In genomic region chr2:144523606-144524131, GRCh38 we compare ENCODE assay signal across 7 cellular contexts. TPM values are rescaled to one million over a fixed set of nuclear protein-coding genes. Genes with fewer than 3 reads are reported as not detected.
DNase-seq lines count a peak whose midpoint lies in the region; ATAC-seq and TF ChIP-seq lines count a peak whose summit lies in the region.

No MANE protein-coding gene starts in this region.

- H3K4me3 Mint-ChIP-seq in HFFc6 (peak overlapping the region; percentile 86), T-cell (peak overlapping the region; percentile 75 to 77 (median 77))

- POLR2A ChIA-PET in T-cell (lab: Charles Lee): interaction anchor here (0.6 to 0.7 kb wide), 4 partner anchors 64 to 1244 kb away, joined by 3 to 7 read pairs (median 4); no protein-coding TSS in a partner anchor

- TF ChIP-seq CTCF in HFFc6 (IDR thresholded peaks at IDR 0.05): no peak

- ATAC-seq in T-cell (replicated peaks in 1 of 4) (peak in 2 of 4 experiments; percentile 14 to 15), GM21723 (IDR thresholded peaks at IDR 0.05; ENCODE audit: unreplicated experiment) (no peak), HG03025 (IDR thresholded peaks at IDR 0.05; ENCODE audit: low FRiP score, unreplicated experiment) (no peak)

- DNase-seq in HFFc6: no peak
- DNase-seq in T-cell: no peak
- DNase-seq in globus pallidus (ENCODE audit: low spot score): peak; percentile 63
- DNase-seq in retina: peak; percentile 87
- DNase-seq in activated CD4-positive, alpha-beta T cell treated with anti-CD3 and anti-CD28 coated beads, Interleukin-2, amount 50 U/mL, for 1 hour: no peak

- peaks cover 41% of the 10 kb centered on the region for H3K4me1 Mint-ChIP-seq in HFFc6 (ENCODE audit: low read depth)
- peaks cover 21 to 29% (median 24%) of the 10 kb centered on the region in 3 donors for H3K4me1 Mint-ChIP-seq in T-cell

- H3K27me3 Mint-ChIP-seq in HFFc6 (ENCODE audit: insufficient read depth) (no peaks in the 10 kb centered on the region; the same call in 1 of the 2 replicates), T-cell (peaks cover 41 to 57% of the 10 kb centered on the region in 2 donors)

- CTCF ChIA-PET in T-cell (lab: Charles Lee): interaction anchor here in 1 of 2 donors (0.7 kb wide), 2 partner anchors 57 to 336 kb away, joined by 4 read pairs; no protein-coding TSS in a partner anchor

- H3K36me3 Mint-ChIP-seq in HFFc6 (ENCODE audit: low read depth): no peaks in the 10 kb centered on the region
- no peaks in the 10 kb centered on the region for H3K36me3 Mint-ChIP-seq in T-cell

- H3K9me3 Mint-ChIP-seq in HFFc6 (no peaks in the 10 kb centered on the region), T-cell (no peaks in the 10 kb centered on the region)

- peak overlapping the region; percentile 88 for H3K27ac Mint-ChIP-seq in HFFc6
- H3K27ac Mint-ChIP-seq in T-cell: peak overlapping the region in 1 of 2 donors; percentile 40

RNA-seq across cellular contexts. Expression of gene ZEB2, which starts 3.8 kb away (rescaled TPM):
- 10 to 100 TPM; 57.0 to 76.3 (median 62.8) TPM for total RNA-seq in HFFc6 (2021; fragmentation: NEBNext Ultra II Directional; extraction: Animal tissue kit (Norgen Biotek cat#: 25700))
- 100 to 1,000 TPM in 1 of 5 donors, 10 to 100 TPM in 3, 1 to 10 TPM in 1; 8.9 to 106 (median 23.7) TPM for total RNA-seq in T-cell

Comparison
In these comparisons a context has a peak if more than half of its experiments do, and no peak if none do; other contexts are left out.
1. DNase-seq: peak in globus pallidus (single experiment) and retina (single experiment); none in HFFc6 (single experiment), T-cell (0 of 34) and activated CD4-positive, alpha-beta T cell treated with anti-CD3 and anti-CD28 coated beads, Interleukin-2, amount 50 U/mL, for 1 hour (single experiment).